In the genomic region with DNA sequence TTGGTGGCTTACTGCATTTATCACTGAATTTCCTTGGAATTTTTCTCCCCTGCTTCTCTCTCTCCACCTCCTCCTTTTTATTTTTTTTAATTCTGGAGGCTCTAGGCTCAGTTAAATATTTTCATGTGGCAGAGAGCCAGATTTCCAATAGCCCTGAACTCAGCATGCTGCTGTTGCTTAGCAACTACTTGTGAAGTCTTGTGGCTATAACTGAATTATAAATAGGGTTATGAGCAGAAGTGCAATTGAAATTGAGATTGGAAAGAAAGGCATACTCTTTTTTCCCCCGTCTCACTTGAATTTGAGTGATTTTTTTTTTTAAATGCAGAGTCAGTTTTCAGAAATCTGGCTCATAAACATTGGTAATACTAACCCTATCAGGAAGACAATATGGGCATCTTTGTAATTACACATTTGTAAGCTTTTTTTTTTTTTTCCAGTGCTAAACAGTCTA, we compare ENCODE assay signal across 8 cellular contexts. TPM values are rescaled to one million over a fixed set of nuclear protein-coding genes. Genes with fewer than 3 reads are reported as not detected.
DNase-seq lines count a peak whose midpoint lies in the region; ATAC-seq and TF ChIP-seq lines count a peak whose summit lies in the region.

No MANE protein-coding gene starts in this region.

- no peaks in the 10 kb centered on the region for H3K9me3 ChIP-seq in H9 (ENCODE audit: control insufficient read depth, low read depth, low read length)

- no peak overlapping the region for H3K4me3 ChIP-seq in mesendoderm (ENCODE audit: low read length)

- H3K27ac Mint-ChIP-seq in H9, result peak overlapping the region in 2 of 3 experiments; percentile 18 to 82; a peak in 3 of 7 replicates
- H3K27ac Mint-ChIP-seq in activated T-helper 1 cell treated with anti-CD3 and anti-CD28 coated beads, Interleukin-12 subunit alpha, Interleukin-12 subunit beta, Interleukin-2, Interleukin-4 antibody, amounts not matched to agents 30 ng/mL and 10 ng/mL and 1 ng/mL, durations not matched to agents 14 hours and 24 hours and 36 hours, result peak overlapping the region; percentile 82

- H3K4me1 Mint-ChIP-seq in H9, result peaks cover 48 to 50% of the 10 kb centered on the region in 2 experiments
- H3K4me1 Mint-ChIP-seq in activated T-helper 1 cell treated with anti-CD3 and anti-CD28 coated beads, Interleukin-12 subunit alpha, Interleukin-12 subunit beta, Interleukin-2, Interleukin-4 antibody, amounts not matched to agents 30 ng/mL and 10 ng/mL and 1 ng/mL, durations not matched to agents 14 hours and 24 hours and 36 hours (ENCODE audit: low read depth), result peaks cover 65% of the 10 kb centered on the region

- H3K4me2 ChIP-seq in H9 (ENCODE audit: insufficient read depth, insufficient read length, low read length) (no peak overlapping the region), mesendoderm (ENCODE audit: low read length) (no peak overlapping the region)

- no peaks in the 10 kb centered on the region for H3K36me3 ChIP-seq in mesendoderm (ENCODE audit: control insufficient read depth, insufficient read depth, low read length)

- no peak overlapping the region for H3T11ph ChIP-seq in H9 (ENCODE audit: low read length)

- H2AK5ac ChIP-seq in H9 (ENCODE audit: insufficient read length, low read length) (no peak overlapping the region), mesendoderm (ENCODE audit: low read length) (no peak overlapping the region)

- H2AFZ ChIP-seq in H9 (ENCODE audit: low read length), result no peak overlapping the region

- H4K8ac ChIP-seq in H9 (replicated peaks; ENCODE audit: insufficient read length, low read depth, low read length), result no peak overlapping the region
- H4K8ac ChIP-seq in mesendoderm (ENCODE audit: low read depth, low read length), result no peak overlapping the region

- H4K5ac ChIP-seq in H9 (ENCODE audit: insufficient read length, low read depth, low read length) (no peak overlapping the region), mesendoderm (ENCODE audit: low read length) (no peak overlapping the region)

- no peaks in the 10 kb centered on the region for H4K20me1 ChIP-seq in H9 (ENCODE audit: control insufficient read depth, insufficient read depth, insufficient read length)

- H3K4me3 Mint-ChIP-seq in H9, result no peak overlapping the region
- peak overlapping the region; percentile 2 for H3K4me3 Mint-ChIP-seq in activated T-helper 1 cell treated with anti-CD3 and anti-CD28 coated beads, Interleukin-12 subunit alpha, Interleukin-12 subunit beta, Interleukin-2, Interleukin-4 antibody, amounts not matched to agents 30 ng/mL and 10 ng/mL and 1 ng/mL, durations not matched to agents 14 hours and 24 hours and 36 hours

- H2BK15ac ChIP-seq in H9 (ENCODE audit: low read depth, low read length) (no peak overlapping the region), mesendoderm (replicated peaks; ENCODE audit: low read depth) (no peak overlapping the region)

- H3K23ac ChIP-seq in H9 (ENCODE audit: insufficient read length, low read depth, low read length) (no peak overlapping the region), mesendoderm (ENCODE audit: low read length) (no peak overlapping the region)

- TF ChIP-seq CTCF in H9 (conservative IDR thresholded peaks at IDR 0.05), result no peak

- peak; percentile 94 for ATAC-seq in Right ventricle myocardium superior (ENCODE audit: poor library complexity)
- ATAC-seq in GM21515 (IDR thresholded peaks at IDR 0.05; ENCODE audit: unreplicated experiment), result no peak

- no peak overlapping the region for H3K14ac ChIP-seq in H9 (ENCODE audit: insufficient read depth, low read length)

- no peak overlapping the region for H2BK12ac ChIP-seq in H9 (ENCODE audit: insufficient read length, low read depth, low read length)

- H2BK120ac ChIP-seq in H9 (ENCODE audit: low read depth, low read length, poor library complexity, severe bottlenecking), result no peak overlapping the region
- no peak overlapping the region for H2BK120ac ChIP-seq in mesendoderm (ENCODE audit: low read depth, low read length)

- H3K27ac ChIP-seq in H9 (ENCODE audit: insufficient read length, low read depth, low read length), result no peak overlapping the region
- H3K27ac ChIP-seq in mesendoderm (ENCODE audit: low read depth, low read length), result no peak overlapping the region

- no peaks in the 10 kb centered on the region for H3K23me2 ChIP-seq in H9 (ENCODE audit: insufficient read length, low read depth, low read length, poor library complexity, severe bottlenecking)

- H2BK5ac ChIP-seq in H9 (ENCODE audit: insufficient read length, low read length) (no peak overlapping the region), mesendoderm (ENCODE audit: low read length) (no peak overlapping the region)

- H3K4ac ChIP-seq in H9 (ENCODE audit: low read depth, low read length), result no peak overlapping the region
- H3K4ac ChIP-seq in mesendoderm (ENCODE audit: low read depth, low read length), result no peak overlapping the region

- intact Hi-C loops in activated T-helper 1 cell treated with anti-CD3 and anti-CD28 coated beads, Interleukin-12 subunit alpha, Interleukin-12 subunit beta, Interleukin-2, Interleukin-4 antibody, amounts not matched to agents 30 ng/mL and 10 ng/mL and 1 ng/mL, durations not matched to agents 14 hours and 24 hours and 36 hours (cut with micrococcal nuclease), result no loop called here
- intact Hi-C loops in Right ventricle myocardium superior (cut with DNase I), result no loop called here

- H3K79me1 ChIP-seq in H9 (ENCODE audit: insufficient read depth, low read depth, low read length, poor library complexity, severe bottlenecking) (no peaks in the 10 kb centered on the region), mesendoderm (ENCODE audit: low read length) (no peaks in the 10 kb centered on the region)

- H3K18ac ChIP-seq in H9 (ENCODE audit: insufficient read length, low read depth, low read length) (no peak overlapping the region), mesendoderm (ENCODE audit: low read length) (no peak overlapping the region)

- H3K9me3 Mint-ChIP-seq in H9, result no peaks in the 10 kb centered on the region; a peak in 1 of 5 replicates
- H3K9me3 Mint-ChIP-seq in activated T-helper 1 cell treated with anti-CD3 and anti-CD28 coated beads, Interleukin-12 subunit alpha, Interleukin-12 subunit beta, Interleukin-2, Interleukin-4 antibody, amounts not matched to agents 30 ng/mL and 10 ng/mL and 1 ng/mL, durations not matched to agents 14 hours and 24 hours and 36 hours, result no peaks in the 10 kb centered on the region

- peaks cover 3 to 17% (median 5%) of the 10 kb centered on the region in 3 experiments; a peak in 4 of 7 replicates for H3K36me3 Mint-ChIP-seq in H9 (ENCODE audit: insufficient read depth in 1 of 3, low read depth in 3 of 3)
- peaks cover 18% of the 10 kb centered on the region for H3K36me3 Mint-ChIP-seq in activated T-helper 1 cell treated with anti-CD3 and anti-CD28 coated beads, Interleukin-12 subunit alpha, Interleukin-12 subunit beta, Interleukin-2, Interleukin-4 antibody, amounts not matched to agents 30 ng/mL and 10 ng/mL and 1 ng/mL, durations not matched to agents 14 hours and 24 hours and 36 hours (ENCODE audit: low read depth)

- H3K4me1 ChIP-seq in H9 (ENCODE audit: insufficient read depth, low read length) (no peaks in the 10 kb centered on the region; the same call in 1 of the 2 replicates), mesendoderm (ENCODE audit: control insufficient read depth, low read depth, low read length) (no peaks in the 10 kb centered on the region)

- H3K27me3 ChIP-seq in H9 (ENCODE audit: insufficient read depth, low read length) (no peaks in the 10 kb centered on the region), mesendoderm (ENCODE audit: insufficient read depth, low read length, poor library complexity) (no peaks in the 10 kb centered on the region)

- no peak overlapping the region for H2BK20ac ChIP-seq in H9 (ENCODE audit: low read depth, low read length, poor library complexity, severe bottlenecking)

- H3K9ac ChIP-seq in H9 (ENCODE audit: extremely low read depth, insufficient read length, low read length) (no peak overlapping the region), mesendoderm (ENCODE audit: low read length) (no peak overlapping the region)

- WGBS in H9 (ENCODE audit: extremely low coverage, insufficient read length, low lambda C conversion rate), result no CpG with 5 or more reads among the region's 1 CpG
- WGBS in mesendoderm (ENCODE audit: extremely low coverage, insufficient coverage, low lambda C conversion rate), result no CpG with 5 or more reads among the region's 1 CpG

- H4K91ac ChIP-seq in H9 (ENCODE audit: insufficient read length, low read depth, low read length), result no peak overlapping the region

- no peak overlapping the region for H3K56ac ChIP-seq in H9 (ENCODE audit: insufficient read length, low read depth, low read length)
- H3K56ac ChIP-seq in mesendoderm (ENCODE audit: low read length), result no peak overlapping the region

- no peaks in the 10 kb centered on the region for H3K27me3 Mint-ChIP-seq in H9 (ENCODE audit: low read depth)
- H3K27me3 Mint-ChIP-seq in activated T-helper 1 cell treated with anti-CD3 and anti-CD28 coated beads, Interleukin-12 subunit alpha, Interleukin-12 subunit beta, Interleukin-2, Interleukin-4 antibody, amounts not matched to agents 30 ng/mL and 10 ng/mL and 1 ng/mL, durations not matched to agents 14 hours and 24 hours and 36 hours (ENCODE audit: insufficient read depth), result no peaks in the 10 kb centered on the region

- DNase-seq in DMS79 treated with DMSO at 0.1 percent for 48 hours (lab: John Stamatoyannopoulos, UW), result peak; percentile 99
- DNase-seq in H9, result no peak
- DNase-seq in NCI-H187 (lab: John Stamatoyannopoulos, UW), result peak; percentile 52 to 62
- no peak for DNase-seq in activated T-helper 1 cell treated with anti-CD3 and anti-CD28 coated beads, Interleukin-12 subunit alpha, Interleukin-12 subunit beta, Interleukin-2, Interleukin-4 antibody, amounts not matched to agents 30 ng/mL and 10 ng/mL and 1 ng/mL, durations not matched to agents 14 hours and 24 hours and 36 hours (ENCODE audit: low spot score)
- DNase-seq in Right ventricle myocardium superior, result no peak
- DNase-seq in retina, result peak; percentile 73
- DNase-seq in mesendoderm, result no peak

- H3K79me2 ChIP-seq in H9 (ENCODE audit: insufficient read depth, low read length) (peaks cover 35% of the 10 kb centered on the region; the same call in 1 of the 2 replicates), mesendoderm (ENCODE audit: control insufficient read depth, insufficient read depth, low read length) (peaks cover 57% of the 10 kb centered on the region)

RNA-seq across cellular contexts. Expression of gene ATF7IP, which starts 38.3 kb away (rescaled TPM):
- total RNA-seq in H9 (2021), result 165 and 172 TPM in 2 replicates
- total RNA-seq in activated T-helper 1 cell treated with anti-CD3 and anti-CD28 coated beads, Interleukin-12 subunit alpha, Interleukin-12 subunit beta, Interleukin-2, Interleukin-4 antibody, amounts not matched to agents 30 ng/mL and 10 ng/mL and 1 ng/mL, durations not matched to agents 14 hours and 24 hours and 36 hours, result 66.4 and 71.6 TPM in 2 replicates
- total RNA-seq in Right ventricle myocardium superior, result 52.7 TPM
- 32.6 TPM for polyA plus RNA-seq in mesendoderm (2013, experiment 1 of 2)
- 32.6 TPM for polyA plus RNA-seq in mesendoderm (2013, experiment 2 of 2)

Comparison
In these comparisons a context has a peak if more than half of its experiments do, and no peak if none do; other contexts are left out.
1. DNase-seq: peak in DMS79 treated with DMSO at 0.1 percent for 48 hours (single experiment), NCI-H187 (2 of 2) and retina (single experiment); none in H9 (single experiment), activated T-helper 1 cell treated with anti-CD3 and anti-CD28 coated beads, Interleukin-12 subunit alpha, Interleukin-12 subunit beta, Interleukin-2, Interleukin-4 antibody, amounts not matched to agents 30 ng/mL and 10 ng/mL and 1 ng/mL, durations not matched to agents 14 hours and 24 hours and 36 hours (single experiment), Right ventricle myocardium superior (single experiment) and mesendoderm (single experiment).